ENCODE assay signal across 8 cellular contexts in the genomic region with DNA sequence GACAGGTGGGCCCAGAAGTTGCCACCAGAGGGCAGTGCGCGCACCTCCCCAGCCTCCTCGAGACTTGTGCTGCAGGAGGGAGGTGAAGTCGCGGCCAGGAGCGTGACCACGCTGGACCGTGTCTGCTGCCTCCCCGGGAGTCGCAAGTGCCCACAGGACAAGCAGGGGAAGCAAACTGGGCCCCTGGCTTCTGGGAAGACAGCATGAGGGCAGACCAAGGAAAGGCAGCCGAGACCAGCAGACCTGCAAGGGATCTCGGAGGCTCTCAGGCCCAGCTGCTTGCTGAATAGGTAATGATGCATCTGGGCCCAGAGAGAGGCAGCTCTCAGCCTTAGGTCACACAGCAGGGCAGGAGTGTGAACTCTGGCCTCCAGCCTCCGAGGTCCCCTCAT. TPM values are rescaled to one million over a fixed set of nuclear protein-coding genes. Genes with fewer than 3 reads are reported as not detected.
A peak's percentile ranks its signal among the peaks of the same experiment; 100 is the strongest.
DNase-seq lines count a peak whose midpoint lies in the region; ATAC-seq and TF ChIP-seq lines count a peak whose summit lies in the region.

No MANE protein-coding gene starts in this region.

- no peaks in the 10 kb centered on the region for H3K36me3 ChIP-seq in KMS-11 (ENCODE audit: insufficient read depth)
- H3K36me3 ChIP-seq in adipocyte (ENCODE audit: control insufficient read depth, insufficient read depth, low read length, severe bottlenecking): no peaks in the 10 kb centered on the region
- no peaks in the 10 kb centered on the region for H3K36me3 ChIP-seq in left ventricle myocardium inferior

- no peaks in the 10 kb centered on the region for H3K9me3 ChIP-seq in T-helper 17 cell (ENCODE audit: control insufficient read depth, low read length, poor library complexity, severe bottlenecking)
- H3K9me3 ChIP-seq in adipocyte (ENCODE audit: control insufficient read depth, low read length): no peaks in the 10 kb centered on the region
- H3K9me3 ChIP-seq in left ventricle myocardium inferior (replicated peaks): peaks cover under 1% of the 10 kb centered on the region

- peak overlapping the region; percentile 92 for H3K27ac Mint-ChIP-seq in T-helper 17 cell

- intact Hi-C loops in left ventricle myocardium inferior (cut with micrococcal nuclease): no loop called here

- peak overlapping the region; percentile 91 for H3K4me3 Mint-ChIP-seq in T-helper 17 cell

- 0 out of 2 replicates have a peak overlapping the region, but pooled peaks have one; percentile 63 for H3K4me2 ChIP-seq in KMS-11

- H3K4me3 ChIP-seq in KMS-11 (IDR thresholded peaks at IDR 0.05; ENCODE audit: insufficient read depth, low read depth, low read length) (no peak overlapping the region), adipocyte (ENCODE audit: low read length) (no peak overlapping the region), left ventricle myocardium inferior (peak overlapping the region; percentile 31), retinal pigment epithelial cell (ENCODE audit: low read length) (no peak overlapping the region)

- no peaks in the 10 kb centered on the region for H4K20me1 ChIP-seq in KMS-11 (ENCODE audit: insufficient read depth)

- no peak overlapping the region for H3K9ac ChIP-seq in KMS-11
- H3K9ac ChIP-seq in adipocyte (ENCODE audit: low read length): peak overlapping the region; percentile 63

- H3K79me2 ChIP-seq in KMS-11 (ENCODE audit: insufficient read depth, low read depth): no peaks in the 10 kb centered on the region

- peak overlapping the region; percentile 49 for H2AFZ ChIP-seq in KMS-11 (ENCODE audit: low read depth)

- H3K4me1 ChIP-seq in KMS-11 (ENCODE audit: low read depth, poor library complexity, severe bottlenecking) (peaks cover 63% of the 10 kb centered on the region), adipocyte (ENCODE audit: control insufficient read depth, insufficient read depth, low read length) (peaks cover 12% of the 10 kb centered on the region), left ventricle myocardium inferior (peaks cover 13% of the 10 kb centered on the region)

- ATAC-seq in T-helper 17 cell (peak; percentile 63), HG03280 (IDR thresholded peaks at IDR 0.05; ENCODE audit: unreplicated experiment) (no peak), HG02938 (IDR thresholded peaks at IDR 0.05; ENCODE audit: unreplicated experiment) (no peak)

- H3K27me3 ChIP-seq in KMS-11 (ENCODE audit: insufficient read depth, low read depth) (no peaks in the 10 kb centered on the region), adipocyte (replicated peaks; ENCODE audit: control insufficient read depth, insufficient read depth, low read length) (peaks cover 9% of the 10 kb centered on the region), left ventricle myocardium inferior (ENCODE audit: low read depth) (peaks cover 22% of the 10 kb centered on the region)

- H3K27ac ChIP-seq in KMS-11 (no peak overlapping the region), left ventricle myocardium inferior (replicated peaks) (peak overlapping the region; percentile 33)

- H3K36me3 Mint-ChIP-seq in T-helper 17 cell (ENCODE audit: low read depth): no peaks in the 10 kb centered on the region

- H3K27me3 Mint-ChIP-seq in T-helper 17 cell: no peaks in the 10 kb centered on the region

- peak; percentile 38 for DNase-seq in DMS153 (lab: John Stamatoyannopoulos, UW)
- peak; percentile 64 to 72 (median 64) for DNase-seq in T-helper 17 cell
- peak; percentile 90 for DNase-seq in adipocyte (ENCODE audit: low read depth)
- peak; percentile 88 for DNase-seq in left ventricle myocardium inferior
- no peak for DNase-seq in retinal pigment epithelial cell (ENCODE audit: low read depth)

- peaks cover 59% of the 10 kb centered on the region for H3K4me1 Mint-ChIP-seq in T-helper 17 cell

- peak; percentile 78; the same call in 1 of the 2 replicates for TF ChIP-seq CTCF in KMS-11 (conservative IDR thresholded peaks at IDR 0.05; ENCODE audit: low read depth, low read length)
- TF ChIP-seq CTCF in left ventricle myocardium inferior (IDR thresholded peaks at IDR 0.05; ENCODE audit: borderline replicate concordance): peak; percentile 96
- peak; percentile 91 for TF ChIP-seq CTCF in retinal pigment epithelial cell (conservative IDR thresholded peaks at IDR 0.05; ENCODE audit: low read depth, low read length)

RNA-seq across cellular contexts. Expression of gene IL2RB, which starts 17.0 kb away (rescaled TPM):
- total RNA-seq in T-helper 17 cell (100 to 1,000 TPM in 1 of 2 donors, 10 to 100 TPM in 1; 76.4 to 107 TPM), left ventricle myocardium inferior (0.99 TPM)

RNA-seq across cellular contexts. Expression of gene C1QTNF6, which starts 21.4 kb away (rescaled TPM):
- 10 to 100 TPM; 11.2 to 11.8 TPM for total RNA-seq in T-helper 17 cell
- 1.3 TPM for total RNA-seq in left ventricle myocardium inferior

RNA-seq across cellular contexts. Expression of gene SSTR3, which starts 45.6 kb away (rescaled TPM):
- total RNA-seq in T-helper 17 cell: 1 to 10 TPM in 1 of 2 donors, under 1 TPM in 1; 0.37 to 2.1 TPM
- not detected for total RNA-seq in left ventricle myocardium inferior

RNA-seq across cellular contexts. Expression of gene TMPRSS6, which starts 57.2 kb away (rescaled TPM):
- under 1 TPM; 0.31 to 0.92 TPM for total RNA-seq in T-helper 17 cell
- not detected for total RNA-seq in left ventricle myocardium inferior

Comparison
In these comparisons a context has a peak if more than half of its experiments do, and no peak if none do; other contexts are left out.
1. RNA of gene IL2RB, which starts 17.0 kb away (total RNA-seq): 76.4 to 107 TPM in T-helper 17 cell; 0.99 TPM in left ventricle myocardium inferior (single experiment); every median in the first group is over 10 times any median in the second.
2. Peak in every context shown above with its lines, with median percentiles within 50 percentile points of each other: CTCF ChIP-seq.